In the genomic region with DNA sequence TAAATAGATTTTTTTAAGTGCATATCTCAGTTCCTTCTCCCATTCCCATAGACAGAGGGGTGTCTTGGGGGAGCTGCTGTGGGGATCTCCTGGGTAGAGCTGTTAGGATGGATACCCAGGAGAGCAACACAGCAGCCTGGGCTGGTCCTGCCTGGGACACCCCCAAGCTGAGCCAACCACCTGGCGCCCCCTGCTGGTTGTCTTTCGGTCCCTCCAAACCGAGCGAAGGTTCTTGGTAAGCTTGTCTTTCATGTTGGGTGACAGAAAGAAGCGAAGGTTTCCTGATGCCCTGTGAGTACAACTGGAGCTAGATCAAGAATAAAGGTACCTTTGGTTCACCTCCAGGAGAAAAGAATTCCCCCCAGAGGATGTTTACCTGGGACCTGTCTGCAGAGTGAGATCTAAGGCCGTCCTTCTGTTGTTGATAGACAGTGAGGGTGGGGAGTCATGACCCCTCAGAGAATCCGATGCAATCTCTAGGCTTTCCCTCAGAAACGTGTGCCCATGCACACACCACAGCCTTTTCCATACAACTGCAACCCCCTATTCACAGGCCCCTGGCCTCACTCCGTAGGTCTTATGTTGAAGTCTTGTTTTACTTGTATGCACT, we compare ENCODE assay signal across 9 cellular contexts. TPM values are rescaled to one million over a fixed set of nuclear protein-coding genes. Genes with fewer than 3 reads are reported as not detected.
DNase-seq lines count a peak whose midpoint lies in the region; ATAC-seq and TF ChIP-seq lines count a peak whose summit lies in the region.
"Had no signal": no experiment of that assay in that cellular context is flagged by ENCODE, and none has a peak within 500 bp of the region (broad histone marks: within the 10 kb centered on the region; RNA-seq: fewer than 3 reads in every experiment).

No MANE protein-coding gene starts in this region.

- peaks cover 4% of the 10 kb centered on the region for H3K36me3 Mint-ChIP-seq in natural killer cell

- TF ChIP-seq CTCF in natural killer cell (IDR thresholded peaks at IDR 0.05) = peak; percentile 68

- peaks cover 8 to 17% of the 10 kb centered on the region in 2 donors for H3K27me3 Mint-ChIP-seq in natural killer cell (ENCODE audit: low read depth in 2 of 2)

- peak; percentile 70 for ATAC-seq in HG03095 (IDR thresholded peaks at IDR 0.05; ENCODE audit: unreplicated experiment)
- peak; percentile 65 to 83 (median 77) for ATAC-seq in natural killer cell

- intact Hi-C loops in natural killer cell (cut with micrococcal nuclease) = loop anchor here (1.0 kb wide), 1 partner anchor 118 kb away; no protein-coding TSS in a partner anchor

- no peak overlapping the region for H3K27ac Mint-ChIP-seq in natural killer cell

- H3K27ac ChIP-seq in epithelial cell of prostate = no peak overlapping the region
- H3K27ac ChIP-seq: BLaER1 treated with 17β-estradiol and CSF1 and Interleukin-3, amounts not matched to agents 10 nM and 100 nM had no signal

- no peaks in the 10 kb centered on the region for H3K4me1 Mint-ChIP-seq in natural killer cell

- H3K9me3 Mint-ChIP-seq in natural killer cell = no peaks in the 10 kb centered on the region

- peak; percentile 7 for DNase-seq in NCI-H2029 treated with DMSO at 0.1 percent for 48 hours (lab: John Stamatoyannopoulos, UW)
- DNase-seq in NCI-H2029 (lab: John Stamatoyannopoulos, UW) = no peak
- DNase-seq in NOMO-1 treated with DMSO at 0.1 percent for 48 hours (lab: John Stamatoyannopoulos, UW; ENCODE audit: unreplicated experiment) = peak; percentile 47
- peak; percentile 70 for DNase-seq in activated CD8-positive, alpha-beta memory T cell treated with anti-CD3 and anti-CD28 coated beads, Interleukin-2, amount 50 U/mL, for 24 hours (ENCODE audit: extremely low read depth)
- peak; percentile 6 for DNase-seq in epithelial cell of prostate (ENCODE audit: low read depth, low spot score)
- peak; percentile 60 for DNase-seq in natural killer cell
- DNase-seq in stimulated activated naive CD4-positive, alpha-beta T cell treated with Interleukin-2 at 50 U/mL for 16 hours (lab: John Stamatoyannopoulos, UW) = peak; percentile 76

- no peak overlapping the region for H3K4me3 Mint-ChIP-seq in natural killer cell

RNA-seq across cellular contexts. Expression of gene SNX9, which starts 50.8 kb away (rescaled TPM):
- total RNA-seq in natural killer cell = 1 to 10 TPM; 6.0 to 9.7 (median 7.3) TPM
